In the genomic region with DNA sequence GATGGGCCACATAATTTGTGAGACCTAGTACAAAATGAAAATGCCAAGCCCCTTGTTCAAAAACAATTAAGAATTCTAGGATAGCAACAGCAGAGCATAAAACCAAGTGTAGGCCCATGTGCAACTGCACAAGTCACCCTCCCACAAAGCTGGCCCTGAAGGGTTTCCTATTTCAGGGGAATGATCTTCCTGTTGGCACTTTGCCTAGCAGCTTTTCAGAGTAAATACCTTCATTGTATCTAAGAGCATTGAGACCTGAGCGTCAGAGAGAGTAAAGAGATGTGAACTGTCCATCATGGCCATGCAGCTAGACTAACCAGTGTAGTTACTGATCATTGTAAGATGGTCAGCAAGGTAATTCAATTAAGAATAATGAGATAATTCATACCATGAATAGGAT, we compare ENCODE assay signal across 14 cellular contexts.
DNase-seq lines count a peak whose midpoint lies in the region; ATAC-seq and TF ChIP-seq lines count a peak whose summit lies in the region.
"Had no signal": no experiment of that assay in that cellular context is flagged by ENCODE, and none has a peak within 500 bp of the region (broad histone marks: within the 10 kb centered on the region; RNA-seq: fewer than 3 reads in every experiment).

No MANE protein-coding gene starts in this region.

- DNase-seq in KBM-7 (peak; percentile 53), NCI-H2171 treated with DMSO at 0.1 percent for 48 hours (lab: John Stamatoyannopoulos, UW) (peak; percentile 71), nephron progenitor cell (no peak), HPDE6-E6E7 (ENCODE audit: extremely low spot score) (no peak), DMS114 treated with DMSO at 0.1 percent for 48 hours (lab: John Stamatoyannopoulos, UW; ENCODE audit: unreplicated experiment) (no peak)
- no peak for DNase-seq in stimulated activated naive CD4-positive, alpha-beta T cell treated with Interleukin-2 at 50 U/mL for 16 hours (lab: John Stamatoyannopoulos, UW)
- DNase-seq: activated B cell treated with CpG ODN at 0.5 μM for 24 hours; left cardiac atrium; nucleus accumbens; SIG-M5; stimulated activated naive CD8-positive, alpha-beta T cell treated with anti-CD3 and anti-CD28 coated beads, Interleukin-15, Interleukin-2, amounts not matched to agents 100 U/mL and 50 U/mL, for 24 hours had no signal

- H3K27ac ChIP-seq in VCaP: peak overlapping the region; percentile 10; the same call in 1 of the 2 replicates

- no peaks in the 10 kb centered on the region for H3K36me3 Mint-ChIP-seq in nephron progenitor cell (ENCODE audit: low read depth)

- no peak for TF ChIP-seq CTCF in VCaP (conservative IDR thresholded peaks at IDR 0.05)
- TF ChIP-seq CTCF in nephron progenitor cell (IDR thresholded peaks at IDR 0.05): no peak

- no peak overlapping the region for H3K4me3 Mint-ChIP-seq in nephron progenitor cell
- H3K4me3 Mint-ChIP-seq: activated B cell treated with CpG ODN at 0.5 μM for 24 hours; activated T-helper 1 cell treated with anti-CD3 and anti-CD28 coated beads, Interleukin-12 subunit alpha, Interleukin-12 subunit beta, Interleukin-2, Interleukin-4 antibody, amounts not matched to agents 30 ng/mL and 10 ng/mL and 1 ng/mL, durations not matched to agents 14 hours and 24 hours and 36 hours had no signal

- H3K27ac Mint-ChIP-seq in nephron progenitor cell: peak overlapping the region; percentile 58
- H3K27ac Mint-ChIP-seq: activated B cell treated with CpG ODN at 0.5 μM for 24 hours; activated T-helper 1 cell treated with anti-CD3 and anti-CD28 coated beads, Interleukin-12 subunit alpha, Interleukin-12 subunit beta, Interleukin-2, Interleukin-4 antibody, amounts not matched to agents 30 ng/mL and 10 ng/mL and 1 ng/mL, durations not matched to agents 14 hours and 24 hours and 36 hours had no signal

- H3K27me3 Mint-ChIP-seq in nephron progenitor cell (ENCODE audit: low read depth, poor library complexity): no peaks in the 10 kb centered on the region
- H3K27me3 Mint-ChIP-seq: activated B cell treated with CpG ODN at 0.5 μM for 24 hours had no signal

- ATAC-seq in GM18502 (IDR thresholded peaks at IDR 0.05; ENCODE audit: poor library complexity, unreplicated experiment): no peak
- ATAC-seq: left cardiac atrium; stimulated activated naive CD8-positive, alpha-beta T cell treated with anti-CD3 and anti-CD28 coated beads, Interleukin-15, Interleukin-2, amounts not matched to agents 100 U/mL and 50 U/mL, for 24 hours had no signal

- H3K9me3 Mint-ChIP-seq in nephron progenitor cell: no peaks in the 10 kb centered on the region
- H3K9me3 Mint-ChIP-seq: activated B cell treated with CpG ODN at 0.5 μM for 24 hours; activated T-helper 1 cell treated with anti-CD3 and anti-CD28 coated beads, Interleukin-12 subunit alpha, Interleukin-12 subunit beta, Interleukin-2, Interleukin-4 antibody, amounts not matched to agents 30 ng/mL and 10 ng/mL and 1 ng/mL, durations not matched to agents 14 hours and 24 hours and 36 hours had no signal

- in situ Hi-C loops in KBM-7 (cut with MboI; ENCODE audit: low pct_unique_long_range_greater_than_20kb, low sequenced_read_pairs): no loop called here

- peaks cover 7% of the 10 kb centered on the region for H3K4me1 Mint-ChIP-seq in nephron progenitor cell
- H3K4me1 Mint-ChIP-seq: activated B cell treated with CpG ODN at 0.5 μM for 24 hours had no signal

Comparison
In these comparisons a context has a peak if more than half of its experiments do, and no peak if none do; other contexts are left out.
1. DNase-seq: peak in KBM-7 (single experiment) and NCI-H2171 treated with DMSO at 0.1 percent for 48 hours (single experiment); none in nephron progenitor cell (single experiment), stimulated activated naive CD4-positive, alpha-beta T cell treated with Interleukin-2 at 50 U/mL for 16 hours (single experiment), HPDE6-E6E7 (single experiment) and DMS114 treated with DMSO at 0.1 percent for 48 hours (single experiment).